1 cellular context compared by ENCODE assay signal in genomic region chr7:138656952-138657351, GRCh38.
TF ChIP-seq lines count a peak whose summit lies in the region.

No MANE protein-coding gene starts in this region.

TF ChIP-seq in A549, 52 proteins besides CTCF, POLR2A, EP300 and RAD21 (continued from another document):
- TF ChIP-seq REST (IDR thresholded peaks at IDR 0.05) = no peak
- no peak for TF ChIP-seq GATA3 (IDR thresholded peaks at IDR 0.05; ENCODE audit: borderline replicate concordance)
- TF ChIP-seq MAFK (IDR thresholded peaks at IDR 0.05; ENCODE audit: partially characterized antibody) = no peak
- no peak for TF ChIP-seq JUN (IDR thresholded peaks at IDR 0.05)
- TF ChIP-seq ZC3H11A (IDR thresholded peaks at IDR 0.05) = peak; percentile 83
